In the genomic region with DNA sequence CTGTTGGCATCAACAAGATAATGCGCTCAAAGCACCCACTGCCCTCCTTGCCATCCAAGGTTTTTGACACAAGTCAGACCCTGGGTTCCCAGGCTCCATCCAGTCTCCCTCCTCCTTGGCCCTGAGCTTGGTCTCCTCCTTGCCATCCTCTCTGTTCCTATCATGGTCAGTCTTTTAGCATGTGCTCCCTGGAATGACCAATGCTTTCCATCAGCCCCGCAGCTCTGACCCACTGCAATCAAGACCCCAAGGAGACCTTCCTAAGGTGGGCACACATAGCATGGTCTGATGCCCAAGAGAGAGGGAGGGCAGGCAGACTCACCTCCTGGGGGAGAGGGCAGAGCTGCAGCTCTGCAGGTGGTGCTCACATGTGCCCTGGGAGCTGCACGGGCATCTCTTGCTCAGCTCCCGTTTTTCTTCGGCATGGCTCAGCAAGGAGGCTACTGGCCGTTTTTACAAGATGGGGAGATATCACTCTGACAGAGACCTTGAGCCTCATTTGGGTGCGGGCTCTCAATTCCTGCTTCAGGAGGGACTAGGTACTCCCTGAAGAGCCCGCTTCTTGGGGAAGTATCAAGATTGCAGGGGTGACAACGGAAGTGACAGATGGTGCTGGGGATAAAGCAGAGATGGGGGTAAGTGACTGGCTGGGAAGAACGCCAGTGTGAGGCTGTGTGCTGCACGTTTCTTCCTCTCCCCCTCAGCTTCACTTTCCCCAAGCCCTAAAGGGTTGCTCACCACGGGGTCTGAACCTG, we compare ENCODE assay signal across 15 cellular contexts. TPM values are rescaled to one million over a fixed set of nuclear protein-coding genes. Genes with fewer than 3 reads are reported as not detected.
DNase-seq lines count a peak whose midpoint lies in the region; ATAC-seq and TF ChIP-seq lines count a peak whose summit lies in the region.
"Had no signal": no experiment of that assay in that cellular context is flagged by ENCODE, and none has a peak within 500 bp of the region (broad histone marks: within the 10 kb centered on the region; RNA-seq: fewer than 3 reads in every experiment).

No MANE protein-coding gene starts in this region.

- H3K27ac ChIP-seq in RWPE1 (peak overlapping the region; percentile 16; the same call in 1 of the 2 replicates), cingulate gyrus (ENCODE audit: low read depth, low read length) (peak overlapping the region; percentile 89), vagina (no peak overlapping the region)
- H3K27ac ChIP-seq: 22Rv1, cardiac muscle cell, SJCRH30 had no signal

- H3K9me3 ChIP-seq in vagina = no peaks in the 10 kb centered on the region
- H3K9me3 ChIP-seq: SJCRH30 had no signal

- TF ChIP-seq POLR2A in vagina (IDR thresholded peaks at IDR 0.05) = no peak

- TF ChIP-seq CTCF in RWPE1 (conservative IDR thresholded peaks at IDR 0.05; ENCODE audit: low read depth) (no peak), vagina (IDR thresholded peaks at IDR 0.05) (no peak)

- POLR2A ChIA-PET in RWPE1 (lab: Yijun Ruan, JAX; ENCODE audit: low non-redundant PET) = no interaction called here

- H3K27me3 ChIP-seq in vagina = no peaks in the 10 kb centered on the region

- CTCF ChIA-PET in RWPE1 (lab: Yijun Ruan, JAX) = interaction anchor here (0.6 to 2.0 kb wide), 3 partner anchors 9 to 46 kb away, joined by 4 to 10 read pairs (median 4); no protein-coding TSS in a partner anchor

- peak; percentile 18 for DNase-seq in NCI-H1694 treated with DMSO at 0.1 percent for 48 hours (lab: John Stamatoyannopoulos, UW)
- no peak for DNase-seq in NCI-H1694 (lab: John Stamatoyannopoulos, UW)
- DNase-seq in RWPE1 (ENCODE audit: low spot score) = no peak
- DNase-seq in posterior vena cava (ENCODE audit: low spot score) = peak; percentile 44
- no peak for DNase-seq in vagina (ENCODE audit: extremely low spot score in 2 of 2)
- no peak for DNase-seq in NK-92 (lab: John Stamatoyannopoulos, UW; ENCODE audit: unreplicated experiment)
- DNase-seq: activated naive CD4-positive, alpha-beta T cell treated with anti-CD3 and anti-CD28 coated beads for 36 hours; glutamatergic neuron; NCI-H2029 treated with DMSO at 0.1 percent for 48 hours; NK-92 treated with Interleukin-12 subunit alpha and Interleukin-12 subunit beta, amount 100 ng/mL, for 24 hours had no signal

- H3K4me1 ChIP-seq in vagina = peaks cover 77% of the 10 kb centered on the region

- H3K36me3 ChIP-seq in vagina = no peaks in the 10 kb centered on the region
- H3K36me3 ChIP-seq: cardiac muscle cell, SJCRH30 had no signal

- H3K4me3 ChIP-seq in vagina = no peak overlapping the region
- H3K4me3 ChIP-seq: cardiac muscle cell, SJCRH30 had no signal

- ATAC-seq in GM19455 (IDR thresholded peaks at IDR 0.05; ENCODE audit: unreplicated experiment) = no peak

- intact Hi-C loops in posterior vena cava (cut with DNase I) (no loop called here), vagina (cut with DNase I) (no loop called here)

RNA-seq across cellular contexts. Expression of gene SEPTIN8, which starts 3.3 kb away (rescaled TPM):
- total RNA-seq in posterior vena cava (10 to 100 TPM; 42.9 to 54.8 TPM), vagina (52.8 TPM)

RNA-seq across cellular contexts. Expression of gene CCNI2, which starts 26.6 kb away (rescaled TPM):
- total RNA-seq in posterior vena cava = not detected
- total RNA-seq in vagina = not detected
- total RNA-seq: cardiac muscle cell, SJCRH30 had no signal

RNA-seq across cellular contexts. Expression of gene KIF3A, which starts 36.4 kb away (rescaled TPM):
- total RNA-seq in posterior vena cava (10 to 100 TPM in 1 of 2 donors, 1 to 10 TPM in 1; 7.5 to 10.0 TPM), vagina (20.6 TPM)

RNA-seq across cellular contexts. Expression of gene SOWAHA, which starts 39.3 kb away (rescaled TPM):
- total RNA-seq in posterior vena cava = not detected
- not detected for total RNA-seq in vagina
- total RNA-seq: activated naive CD4-positive, alpha-beta T cell treated with anti-CD3 and anti-CD28 coated beads for 36 hours; cardiac muscle cell had no signal

RNA-seq across cellular contexts. Expression of gene SHROOM1, which starts 56.7 kb away (rescaled TPM):
- total RNA-seq in posterior vena cava = 1 to 10 TPM; 5.2 to 6.8 TPM
- total RNA-seq in vagina = 17.7 TPM

Comparison
In these comparisons a context has a peak if more than half of its experiments do, and no peak if none do; other contexts are left out.
1. DNase-seq: peak in NCI-H1694 treated with DMSO at 0.1 percent for 48 hours (single experiment) and posterior vena cava (single experiment); none in NCI-H1694 (single experiment), RWPE1 (single experiment), vagina (0 of 2) and NK-92 (single experiment).